17 cellular contexts compared by ENCODE assay signal in genomic region chr2:135202751-135203150, GRCh38.
DNase-seq lines count a peak whose midpoint lies in the region; ATAC-seq, FAIRE-seq and TF ChIP-seq lines count a peak whose summit lies in the region.
"Had no signal": no experiment of that assay in that cellular context is flagged by ENCODE, and none has a peak within 500 bp of the region (broad histone marks: within the 10 kb centered on the region; RNA-seq: fewer than 3 reads in every experiment).

No MANE protein-coding gene starts in this region.

- TF ChIP-seq CTCF in C4-2B (conservative IDR thresholded peaks at IDR 0.05) (no peak), right lobe of liver (IDR thresholded peaks at IDR 0.05) (no peak), left lung (IDR thresholded peaks at IDR 0.05) (no peak)

- DNase-seq in NCI-H526 treated with DMSO at 0.1 percent for 48 hours (lab: John Stamatoyannopoulos, UW) (peak; percentile 89), fibroblast of peridontal ligament (ENCODE audit: extremely low read depth) (peak; percentile 28), right lobe of liver (peak in 1 of 3 donors; percentile 50), left lung (no peak), RCC 7860 (ENCODE audit: low spot score) (no peak), NCI-H2227 (lab: John Stamatoyannopoulos, UW; ENCODE audit: unreplicated experiment) (no peak)
- no peak for DNase-seq in effector memory CD4-positive, alpha-beta T cell
- DNase-seq: AML-193, Caco-2, DMS79 treated with DMSO at 0.1 percent for 48 hours, H7, NCI-H1048, NCI-H187, NCI-H748 treated with DMSO at 0.1 percent for 48 hours, PC-9 had no signal

- H3K36me3 ChIP-seq in right lobe of liver (no peaks in the 10 kb centered on the region), left lung (no peaks in the 10 kb centered on the region)
- no peaks in the 10 kb centered on the region for H3K36me3 ChIP-seq in effector memory CD4-positive, alpha-beta T cell (ENCODE audit: control insufficient read depth, insufficient read depth, low read length)

- FAIRE-seq in RCC 7860 (lab: Jason Lieb, UNC): no peak

- H3K9me3 ChIP-seq in right lobe of liver: no peaks in the 10 kb centered on the region
- no peaks in the 10 kb centered on the region for H3K9me3 ChIP-seq in effector memory CD4-positive, alpha-beta T cell (ENCODE audit: control insufficient read depth, low read length)
- no peaks in the 10 kb centered on the region for H3K9me3 ChIP-seq in left lung
- H3K9me3 ChIP-seq: Caco-2 had no signal

- TF ChIP-seq POLR2A in right lobe of liver (IDR thresholded peaks at IDR 0.05): no peak

- ATAC-seq in right lobe of liver (peak; percentile 73 to 83 (median 83)), left lung (no peak)

- H3K4me1 ChIP-seq in right lobe of liver: peaks cover 0 to 30% (median 6%) of the 10 kb centered on the region in 4 donors
- H3K4me1 ChIP-seq in effector memory CD4-positive, alpha-beta T cell (ENCODE audit: control insufficient read depth, insufficient read depth, low read length, poor library complexity, severe bottlenecking): no peaks in the 10 kb centered on the region
- no peaks in the 10 kb centered on the region for H3K4me1 ChIP-seq in left lung
- H3K4me1 ChIP-seq: Caco-2 had no signal

- H3K27me3 ChIP-seq in right lobe of liver (no peaks in the 10 kb centered on the region), left lung (no peaks in the 10 kb centered on the region)
- H3K27me3 ChIP-seq in effector memory CD4-positive, alpha-beta T cell (replicated peaks; ENCODE audit: control insufficient read depth, insufficient read depth, low read length, poor library complexity, severe bottlenecking): no peaks in the 10 kb centered on the region

- H3K4me3 ChIP-seq in right lobe of liver (peak overlapping the region in 1 of 3 donors; percentile 15), left lung (no peak overlapping the region)
- no peak overlapping the region for H3K4me3 ChIP-seq in effector memory CD4-positive, alpha-beta T cell (ENCODE audit: insufficient read depth, low read depth, low read length, poor library complexity, severe bottlenecking)
- H3K4me3 ChIP-seq: PC-9 had no signal

- H3K27ac ChIP-seq in C4-2B: peak overlapping the region; percentile 73; the same call in 1 of the 2 replicates
- peak overlapping the region in 2 of 3 donors; percentile 29 to 69 for H3K27ac ChIP-seq in right lobe of liver
- H3K27ac ChIP-seq in effector memory CD4-positive, alpha-beta T cell (ENCODE audit: insufficient read depth, low read length, poor library complexity, severe bottlenecking): no peak overlapping the region
- no peak overlapping the region for H3K27ac ChIP-seq in left lung
- H3K27ac ChIP-seq: KMS-11, PC-9 had no signal

- intact Hi-C loops in right lobe of liver (cut with DNase I) (no loop called here), left lung (cut with DNase I) (no loop called here)

Comparison
In these comparisons a context has a peak if more than half of its experiments do, and no peak if none do; other contexts are left out.
1. H3K27ac ChIP-seq: peak in C4-2B (single experiment) and right lobe of liver (2 of 3); none in effector memory CD4-positive, alpha-beta T cell (single experiment) and left lung (0 of 2).
2. DNase-seq: peak in NCI-H526 treated with DMSO at 0.1 percent for 48 hours (single experiment) and fibroblast of peridontal ligament (single experiment); none in effector memory CD4-positive, alpha-beta T cell (0 of 3), left lung (0 of 2), RCC 7860 (single experiment) and NCI-H2227 (single experiment).